Comparison of ENCODE assay signal across 8 cellular contexts in the genomic region with DNA sequence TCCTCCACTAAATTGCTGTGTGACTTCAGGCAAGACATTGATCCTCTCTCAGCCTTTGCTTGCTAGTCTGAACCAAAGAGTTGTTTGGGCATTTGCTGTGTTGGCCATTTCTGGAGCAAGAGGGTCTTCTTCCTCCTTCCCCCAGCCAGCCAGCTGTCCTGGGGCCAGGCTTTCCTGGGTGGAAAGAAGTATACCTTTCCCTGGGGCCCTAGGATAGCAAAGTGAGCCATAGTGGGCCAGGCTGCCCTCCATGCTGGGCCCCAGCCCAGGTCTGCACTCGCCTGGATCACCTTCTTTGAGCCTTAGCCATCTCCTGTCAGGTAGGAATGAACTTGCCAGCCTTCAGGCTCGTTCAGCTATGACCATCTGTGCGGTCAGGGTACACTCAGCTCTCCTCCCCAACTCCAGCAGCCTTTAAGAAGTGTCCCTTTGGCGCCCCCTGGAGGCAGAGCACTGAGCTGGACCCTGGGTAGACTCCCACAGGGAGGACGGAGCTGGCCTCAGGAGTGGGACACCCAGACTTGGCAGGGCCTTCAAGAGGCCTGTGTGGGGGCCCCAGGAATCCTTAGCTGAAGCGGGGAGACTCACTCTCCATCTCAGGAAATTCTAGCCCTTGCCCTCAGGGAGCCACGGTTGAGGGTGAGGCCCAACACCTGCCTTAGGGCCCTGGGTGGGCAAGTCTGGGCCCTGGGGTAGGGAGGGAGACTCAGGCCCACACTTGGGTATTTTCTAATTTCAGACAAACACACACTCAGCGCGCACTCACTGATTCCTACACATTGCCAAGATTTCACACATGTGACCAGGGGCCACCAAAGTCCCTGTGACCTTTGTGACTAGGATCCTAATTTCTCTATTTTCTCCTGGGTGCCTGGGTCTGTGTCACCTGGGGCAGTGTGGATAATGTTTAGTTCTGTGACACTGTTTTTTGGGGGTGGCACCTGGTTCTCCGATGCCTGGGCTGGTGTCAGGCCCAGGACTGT. TPM values are rescaled to one million over a fixed set of nuclear protein-coding genes. Genes with fewer than 3 reads are reported as not detected.
A peak's percentile ranks its signal among the peaks of the same experiment; 100 is the strongest.
DNase-seq lines count a peak whose midpoint lies in the region; ATAC-seq and TF ChIP-seq lines count a peak whose summit lies in the region.

No MANE protein-coding gene starts in this region.

- peak; percentile 95 for TF ChIP-seq CTCF in choroid plexus epithelial cell (conservative IDR thresholded peaks at IDR 0.05; ENCODE audit: low read depth, low read length)

- no peaks in the 10 kb centered on the region for H3K4me1 Mint-ChIP-seq in activated CD4-positive, alpha-beta T cell treated with anti-CD3 and anti-CD28 coated beads for 36 hours

- no peak overlapping the region for H3K27ac Mint-ChIP-seq in activated CD4-positive, alpha-beta T cell treated with anti-CD3 and anti-CD28 coated beads for 36 hours

- peaks cover 2% of the 10 kb centered on the region for H3K27me3 Mint-ChIP-seq in activated CD4-positive, alpha-beta T cell treated with anti-CD3 and anti-CD28 coated beads for 36 hours

- DNase-seq in Daoy (ENCODE audit: low read depth) (peak; percentile 81), NCI-H460 (ENCODE audit: extremely low read depth, low read depth) (peak; percentile 71), choroid plexus epithelial cell (ENCODE audit: low read depth) (peak; percentile 88), left lobe of liver (ENCODE audit: low spot score) (peak; percentile 89)
- peak; percentile 93 for DNase-seq in activated CD4-positive, alpha-beta T cell treated with anti-CD3 and anti-CD28 coated beads for 36 hours
- DNase-seq in stimulated activated CD4-positive, alpha-beta T cell treated with anti-CD3 and anti-CD28 coated beads, Interleukin-4, amount 100 ng/mL, for 4 hours: peak; percentile 67 to 81

- intact Hi-C loops in activated CD4-positive, alpha-beta T cell treated with anti-CD3 and anti-CD28 coated beads for 36 hours (cut with DNase I, micrococcal nuclease): loop anchor here (1.0 kb wide), 5 partner anchors 43 to 276 kb away; no protein-coding TSS in a partner anchor

- CTCF ChIA-PET in activated CD4-positive, alpha-beta T cell treated with anti-CD3 and anti-CD28 coated beads for 36 hours (lab: Charles Lee): interaction anchor here (0.6 to 7.8 kb wide), 35 partner anchors 10 to 504 kb away, joined by 3 to 222 read pairs (median 4); a partner anchor contains a TSS

- no peaks in the 10 kb centered on the region for H3K9me3 Mint-ChIP-seq in activated CD4-positive, alpha-beta T cell treated with anti-CD3 and anti-CD28 coated beads for 36 hours (ENCODE audit: low read depth)

- peak; percentile 66 for ATAC-seq in HG02885 (IDR thresholded peaks at IDR 0.05; ENCODE audit: poor library complexity, unreplicated experiment)
- peak; percentile 99 for ATAC-seq in activated CD4-positive, alpha-beta T cell treated with anti-CD3 and anti-CD28 coated beads for 36 hours
- ATAC-seq in left lobe of liver: peak; percentile 74
- no peak for ATAC-seq in GM21526 (IDR thresholded peaks at IDR 0.05; ENCODE audit: low FRiP score, unreplicated experiment)

- H3K4me3 ChIP-seq in choroid plexus epithelial cell (ENCODE audit: low read depth, low read length): no peak overlapping the region

- POLR2A ChIA-PET in activated CD4-positive, alpha-beta T cell treated with anti-CD3 and anti-CD28 coated beads for 36 hours (lab: Charles Lee): no interaction called here

- no peak overlapping the region for H3K4me3 Mint-ChIP-seq in activated CD4-positive, alpha-beta T cell treated with anti-CD3 and anti-CD28 coated beads for 36 hours

- no peaks in the 10 kb centered on the region for H3K36me3 Mint-ChIP-seq in activated CD4-positive, alpha-beta T cell treated with anti-CD3 and anti-CD28 coated beads for 36 hours (ENCODE audit: low read depth)

RNA-seq across cellular contexts. Expression of a gene that starts 35.6 kb away (rescaled TPM):
- not detected in 2 replicates for total RNA-seq in Daoy (2014; rRNA removed; shearing (Covaris generic))
- not detected in 2 replicates for total RNA-seq in NCI-H460 (2014; rRNA removed; shearing (Covaris generic))
- not detected in 2 replicates for polyA plus RNA-seq in NCI-H460 (2014; cell fraction: nucleus; rRNA removed)
- total RNA-seq in activated CD4-positive, alpha-beta T cell treated with anti-CD3 and anti-CD28 coated beads for 36 hours: under 1 TPM; 0.18 to 0.21 TPM
- not detected for total RNA-seq in left lobe of liver

RNA-seq across cellular contexts. Expression of a gene that starts 54.1 kb away (rescaled TPM):
- 0.15 and 0.51 TPM in 2 replicates for total RNA-seq in Daoy (2014; rRNA removed; shearing (Covaris generic))
- total RNA-seq in NCI-H460 (2014; rRNA removed; shearing (Covaris generic)): 0.17 TPM in 1 of 2 replicates, not detected in the other
- polyA plus RNA-seq in NCI-H460 (2014; cell fraction: nucleus; rRNA removed): 1.8 TPM in 1 of 2 replicates, not detected in the other
- total RNA-seq in activated CD4-positive, alpha-beta T cell treated with anti-CD3 and anti-CD28 coated beads for 36 hours: not detected
- total RNA-seq in left lobe of liver: 327 TPM

Comparison
In these comparisons a context has a peak if more than half of its experiments do, and no peak if none do; other contexts are left out.
1. RNA of a gene that starts 54.1 kb away (total RNA-seq): 327 TPM in left lobe of liver (single experiment); 0.15 to 0.51 TPM in Daoy, 0.17 TPM in NCI-H460 and not detected in activated CD4-positive, alpha-beta T cell treated with anti-CD3 and anti-CD28 coated beads for 36 hours; every median in the first group is over 100 times any median in the second.
2. Peak in every context shown above with its lines, with median percentiles within 50 percentile points of each other: DNase-seq.